In the genomic region with DNA sequence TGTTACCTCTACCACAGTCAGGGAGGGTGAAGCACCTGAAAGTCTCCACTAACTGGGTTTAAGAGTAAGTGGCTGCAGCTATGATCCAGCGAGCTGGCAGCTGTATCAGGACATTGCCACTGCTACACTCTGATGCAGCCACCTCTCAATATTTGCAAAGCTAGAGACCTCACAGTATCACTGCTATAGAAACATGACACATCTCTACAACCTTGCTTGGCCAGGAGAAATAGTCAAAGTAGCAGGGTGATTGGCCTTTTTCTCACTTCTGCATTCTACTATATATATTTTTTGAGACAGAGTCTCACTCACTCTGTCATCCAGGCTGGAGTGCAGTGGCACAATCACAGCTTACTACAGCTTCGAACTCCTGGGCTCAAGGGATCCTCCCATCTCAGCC, we compare ENCODE assay signal across 18 cellular contexts. TPM values are rescaled to one million over a fixed set of nuclear protein-coding genes. Genes with fewer than 3 reads are reported as not detected.
A peak's percentile ranks its signal among the peaks of the same experiment; 100 is the strongest.
DNase-seq lines count a peak whose midpoint lies in the region; ATAC-seq and TF ChIP-seq lines count a peak whose summit lies in the region.
"Had no signal": no experiment of that assay in that cellular context is flagged by ENCODE, and none has a peak within 500 bp of the region (broad histone marks: within the 10 kb centered on the region; RNA-seq: fewer than 3 reads in every experiment).

No MANE protein-coding gene starts in this region.

- WGBS in thyroid gland, 2 donors, result 67 to 75% methylated on average over 2 of the region's 2 CpGs

- no peak overlapping the region for H3K27ac ChIP-seq in thyroid gland
- H3K27ac ChIP-seq: 22Rv1, KMS-11 had no signal

- no peak for TF ChIP-seq CTCF in thyroid gland (IDR thresholded peaks at IDR 0.05)

- peaks cover 10 to 13% of the 10 kb centered on the region in 2 donors for H3K27me3 Mint-ChIP-seq in stimulated activated naive B cell treated with anti-CD40 and anti-IgM and Interleukin-4, amounts not matched to agents 10 μg/mL and 1 μg/mL and 100 μg/mL, for 72 hours

- intact Hi-C loops in thyroid gland (cut with DNase I), result no loop called here

- no peaks in the 10 kb centered on the region for H3K9me3 ChIP-seq in thyroid gland

- H3K4me1 Mint-ChIP-seq in stimulated activated naive B cell treated with anti-CD40 and anti-IgM and Interleukin-4, amounts not matched to agents 10 μg/mL and 1 μg/mL and 100 μg/mL, for 72 hours, result peaks cover 0 to 8% of the 10 kb centered on the region in 2 donors
- H3K4me1 Mint-ChIP-seq: CD14-positive monocyte had no signal

- TF ChIP-seq POLR2A in thyroid gland (IDR thresholded peaks at IDR 0.05), result no peak

- peak; percentile 73 for ATAC-seq in GM21619 (IDR thresholded peaks at IDR 0.05; ENCODE audit: unreplicated experiment)
- peak; percentile 70 for ATAC-seq in HG03442 (IDR thresholded peaks at IDR 0.05; ENCODE audit: unreplicated experiment)
- ATAC-seq in stimulated activated naive B cell treated with anti-CD40 and anti-IgM and Interleukin-4, amounts not matched to agents 10 μg/mL and 1 μg/mL and 100 μg/mL, for 72 hours (replicated peaks), result peak; percentile 97 to 98
- ATAC-seq: naive thymus-derived CD8-positive, alpha-beta T cell; Panc1 had no signal

- no peaks in the 10 kb centered on the region for H3K9me3 Mint-ChIP-seq in stimulated activated naive B cell treated with anti-CD40 and anti-IgM and Interleukin-4, amounts not matched to agents 10 μg/mL and 1 μg/mL and 100 μg/mL, for 72 hours
- H3K9me3 Mint-ChIP-seq: naive thymus-derived CD8-positive, alpha-beta T cell had no signal

- H3K27me3 ChIP-seq in thyroid gland, result no peaks in the 10 kb centered on the region

- H3K4me1 ChIP-seq in thyroid gland, result no peaks in the 10 kb centered on the region

- H3K27ac Mint-ChIP-seq in stimulated activated naive B cell treated with anti-CD40 and anti-IgM and Interleukin-4, amounts not matched to agents 10 μg/mL and 1 μg/mL and 100 μg/mL, for 72 hours, result no peak overlapping the region
- H3K27ac Mint-ChIP-seq: CD14-positive monocyte; naive thymus-derived CD8-positive, alpha-beta T cell had no signal

- H3K36me3 ChIP-seq in thyroid gland, result no peaks in the 10 kb centered on the region

- H3K36me3 Mint-ChIP-seq in stimulated activated naive B cell treated with anti-CD40 and anti-IgM and Interleukin-4, amounts not matched to agents 10 μg/mL and 1 μg/mL and 100 μg/mL, for 72 hours, result no peaks in the 10 kb centered on the region
- H3K36me3 Mint-ChIP-seq: CD14-positive monocyte; naive thymus-derived CD8-positive, alpha-beta T cell had no signal

- no peak overlapping the region for H3K4me3 ChIP-seq in thyroid gland (replicated peaks in 1 of 3)

- H3K4me3 Mint-ChIP-seq in stimulated activated naive B cell treated with anti-CD40 and anti-IgM and Interleukin-4, amounts not matched to agents 10 μg/mL and 1 μg/mL and 100 μg/mL, for 72 hours, result no peak overlapping the region
- H3K4me3 Mint-ChIP-seq: CD14-positive monocyte; naive thymus-derived CD8-positive, alpha-beta T cell had no signal

- peak; percentile 39 for DNase-seq in NOMO-1 treated with DMSO at 0.1 percent for 48 hours (lab: John Stamatoyannopoulos, UW; ENCODE audit: unreplicated experiment)
- DNase-seq in NOMO-1 treated with dmso at 0.1 percent for 144 hours (lab: John Stamatoyannopoulos, UW; ENCODE audit: unreplicated experiment), result no peak
- DNase-seq in stimulated activated naive B cell treated with anti-CD40 and anti-IgM and Interleukin-4, amounts not matched to agents 10 μg/mL and 1 μg/mL and 100 μg/mL, for 72 hours, result no peak
- DNase-seq in DMS 273 (lab: John Stamatoyannopoulos, UW; ENCODE audit: unreplicated experiment), result no peak
- DNase-seq in NCI-H146 treated with DMSO at 0.1 percent for 48 hours (lab: John Stamatoyannopoulos, UW; ENCODE audit: unreplicated experiment), result no peak
- no peak for DNase-seq in thyroid gland
- DNase-seq: activated CD8-positive, alpha-beta memory T cell treated with anti-CD3 and anti-CD28 coated beads for 24 hours; DND-41; foreskin melanocyte; naive thymus-derived CD8-positive, alpha-beta T cell; NCI-H187; NCI-H510A treated with DMSO at 0.1 percent for 48 hours had no signal

RNA-seq across cellular contexts. Expression of a gene that starts 9.3 kb away (rescaled TPM):
- 10 to 100 TPM; 30.9 to 41.8 (median 35.1) TPM for total RNA-seq in thyroid gland

RNA-seq across cellular contexts. Expression of a gene that starts 24.8 kb away (rescaled TPM):
- 1,000 to 10,000 TPM in 1 of 4 donors, 100 to 1,000 TPM in 3; 745 to 1,019 (median 804) TPM for total RNA-seq in thyroid gland
